ENCODE assay signal across 8 cellular contexts in the genomic region with DNA sequence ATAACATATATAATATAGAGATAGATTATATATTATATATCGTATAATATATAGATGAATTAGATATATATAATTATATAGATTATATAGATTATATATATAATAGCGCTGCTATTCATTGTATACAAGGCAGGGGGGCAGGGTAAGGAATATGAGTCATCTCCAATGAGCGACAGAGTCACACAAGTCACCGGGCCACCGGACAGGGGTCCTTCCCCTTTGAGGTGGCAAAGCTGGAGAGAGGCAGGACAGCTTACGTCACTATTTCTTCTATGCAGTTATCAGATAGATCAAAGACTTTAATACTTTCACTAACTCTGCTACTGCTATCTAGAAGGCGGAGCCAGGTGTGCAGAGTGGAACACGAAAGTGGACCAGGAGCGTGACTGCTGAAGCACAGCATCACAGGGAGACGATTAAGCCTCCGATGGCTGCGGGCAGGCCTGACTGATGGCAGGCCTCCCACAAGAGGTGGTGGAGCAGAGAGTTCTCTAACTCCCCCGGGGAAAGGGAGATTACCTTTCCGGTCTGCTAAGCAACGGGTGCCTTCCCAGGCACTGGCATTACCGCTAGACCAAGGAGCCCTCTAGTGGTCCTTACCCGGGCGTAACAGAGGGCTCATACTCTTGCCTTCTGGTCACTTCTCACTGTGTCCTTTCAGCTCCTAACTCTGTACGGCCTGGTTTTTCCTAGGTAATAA.
DNase-seq lines count a peak whose midpoint lies in the region; ATAC-seq and TF ChIP-seq lines count a peak whose summit lies in the region.

No MANE protein-coding gene starts in this region.

- no peak overlapping the region for H2AFZ ChIP-seq in H9 (ENCODE audit: low read length)

- H4K20me1 ChIP-seq in H9 (ENCODE audit: control insufficient read depth, insufficient read depth, insufficient read length), result no peaks in the 10 kb centered on the region

- no peak overlapping the region; a peak in 1 of 5 replicates for H3K4me3 Mint-ChIP-seq in H9
- H3K4me3 Mint-ChIP-seq in activated T-helper 17 cell treated with anti-CD3 and anti-CD28 coated beads, Interleukin-2, amount 50 U/mL, for 72 hours, result no peak overlapping the region

- H3K18ac ChIP-seq in H9 (ENCODE audit: insufficient read length, low read depth, low read length), result no peak overlapping the region

- H2BK20ac ChIP-seq in H9 (ENCODE audit: low read depth, low read length, poor library complexity, severe bottlenecking), result no peak overlapping the region

- H4K91ac ChIP-seq in H9 (ENCODE audit: insufficient read length, low read depth, low read length), result no peak overlapping the region

- H3K79me2 ChIP-seq in H9 (ENCODE audit: insufficient read depth, low read length), result no peaks in the 10 kb centered on the region

- no peak overlapping the region for H3K23ac ChIP-seq in H9 (ENCODE audit: insufficient read length, low read depth, low read length)

- H3K9ac ChIP-seq in H9 (ENCODE audit: extremely low read depth, insufficient read length, low read length), result no peak overlapping the region
- H3K9ac ChIP-seq in liver (ENCODE audit: low read depth in 1 of 2, low read length in 2 of 2), result no peak overlapping the region

- H3K4me2 ChIP-seq in H9 (ENCODE audit: insufficient read depth, insufficient read length, low read length), result no peak overlapping the region

- H2BK5ac ChIP-seq in H9 (ENCODE audit: insufficient read length, low read length), result no peak overlapping the region

- no peak overlapping the region for H3K56ac ChIP-seq in H9 (ENCODE audit: insufficient read length, low read depth, low read length)

- H3K4ac ChIP-seq in H9 (ENCODE audit: low read depth, low read length), result no peak overlapping the region

- H3K4me1 ChIP-seq in H9 (ENCODE audit: insufficient read depth, low read length), result no peaks in the 10 kb centered on the region
- peaks cover 0 to 2% (median 0%) of the 10 kb centered on the region in 4 donors for H3K4me1 ChIP-seq in liver (ENCODE audit: control insufficient read depth in 4 of 4, insufficient read depth in 4 of 4, low read length in 3 of 4)
- H3K4me1 ChIP-seq in ascending aorta, result no peaks in the 10 kb centered on the region

- H3K27ac ChIP-seq in H9 (ENCODE audit: insufficient read length, low read depth, low read length) (no peak overlapping the region), liver (ENCODE audit: low read depth in 1 of 2, low read length in 2 of 2) (no peak overlapping the region), ascending aorta (no peak overlapping the region)

- H3K9me3 ChIP-seq in H9 (ENCODE audit: control insufficient read depth, low read depth, low read length) (no peaks in the 10 kb centered on the region), liver (ENCODE audit: control insufficient read depth in 4 of 4, low read length in 3 of 4) (no peaks in the 10 kb centered on the region), ascending aorta (no peaks in the 10 kb centered on the region)

- peak; percentile 79 for ATAC-seq in GM18498 (IDR thresholded peaks at IDR 0.05; ENCODE audit: unreplicated experiment)
- no peak for ATAC-seq in activated T-helper 17 cell treated with anti-CD3 and anti-CD28 coated beads, Interleukin-2, amount 50 U/mL, for 72 hours (replicated peaks)

- no peaks in the 10 kb centered on the region for H3K36me3 Mint-ChIP-seq in H9 (ENCODE audit: insufficient read depth in 1 of 3, low read depth in 3 of 3)
- no peaks in the 10 kb centered on the region for H3K36me3 Mint-ChIP-seq in activated T-helper 17 cell treated with anti-CD3 and anti-CD28 coated beads, Interleukin-2, amount 50 U/mL, for 72 hours (ENCODE audit: low read depth)

- peaks cover 3% of the 10 kb centered on the region in 2 experiments; a peak in 3 of 4 replicates for H3K4me1 Mint-ChIP-seq in H9
- no peaks in the 10 kb centered on the region for H3K4me1 Mint-ChIP-seq in activated T-helper 17 cell treated with anti-CD3 and anti-CD28 coated beads, Interleukin-2, amount 50 U/mL, for 72 hours

- peak; percentile 30 to 54 for TF ChIP-seq RAD21 in liver (IDR thresholded peaks at IDR 0.05)

- no peak overlapping the region for H3K14ac ChIP-seq in H9 (ENCODE audit: insufficient read depth, low read length)

- H2BK15ac ChIP-seq in H9 (ENCODE audit: low read depth, low read length), result no peak overlapping the region

- WGBS in H9 (ENCODE audit: extremely low coverage, insufficient read length, low lambda C conversion rate), result no CpG with 5 or more reads among the region's 19 CpGs
- WGBS in liver, result 38% methylated on average over 19 of the region's 19 CpGs

- no peak overlapping the region for H4K8ac ChIP-seq in H9 (replicated peaks; ENCODE audit: insufficient read length, low read depth, low read length)

- no peak overlapping the region for H2BK12ac ChIP-seq in H9 (ENCODE audit: insufficient read length, low read depth, low read length)

- H3K4me3 ChIP-seq in liver (ENCODE audit: low read depth in 1 of 3, low read length in 3 of 3) (no peak overlapping the region), ascending aorta (no peak overlapping the region)

- H3K36me3 ChIP-seq in liver (ENCODE audit: control insufficient read depth in 4 of 4, insufficient read depth in 3 of 4, low read depth in 1 of 4, low read length in 3 of 4) (no peaks in the 10 kb centered on the region), ascending aorta (no peaks in the 10 kb centered on the region)

- H2AK5ac ChIP-seq in H9 (ENCODE audit: insufficient read length, low read length), result no peak overlapping the region

- no peak overlapping the region for H3K27ac Mint-ChIP-seq in H9
- no peak overlapping the region for H3K27ac Mint-ChIP-seq in activated T-helper 17 cell treated with anti-CD3 and anti-CD28 coated beads, Interleukin-2, amount 50 U/mL, for 72 hours

- H3K27me3 ChIP-seq in H9 (ENCODE audit: insufficient read depth, low read length) (no peaks in the 10 kb centered on the region), liver (ENCODE audit: control insufficient read depth in 4 of 4, insufficient read depth in 4 of 4, low read length in 3 of 4) (no peaks in the 10 kb centered on the region), ascending aorta (no peaks in the 10 kb centered on the region)

- no peaks in the 10 kb centered on the region for H3K23me2 ChIP-seq in H9 (ENCODE audit: insufficient read length, low read depth, low read length, poor library complexity, severe bottlenecking)

- H4K5ac ChIP-seq in H9 (ENCODE audit: insufficient read length, low read depth, low read length), result no peak overlapping the region

- no peak overlapping the region for H3T11ph ChIP-seq in H9 (ENCODE audit: low read length)

- intact Hi-C loops in ascending aorta (cut with DNase I), result no loop called here

- DNase-seq in H9 (peak; percentile 81), NCI-H69 (lab: John Stamatoyannopoulos, UW) (peak; percentile 38), ascending aorta (ENCODE audit: low spot score in 2 of 2) (no peak), NCI-H524 (lab: John Stamatoyannopoulos, UW) (no peak), GM19238 (ENCODE audit: insufficient read length, low spot score) (no peak)

- no peaks in the 10 kb centered on the region for H3K79me1 ChIP-seq in H9 (ENCODE audit: insufficient read depth, low read depth, low read length, poor library complexity, severe bottlenecking)

- TF ChIP-seq CTCF in H9 (conservative IDR thresholded peaks at IDR 0.05), result peak; percentile 84
- TF ChIP-seq CTCF in liver (IDR thresholded peaks at IDR 0.05; ENCODE audit: low read depth, low read length, missing input control), result peak; percentile 20
- TF ChIP-seq CTCF in ascending aorta (IDR thresholded peaks at IDR 0.05), result no peak

- no peak overlapping the region for H2BK120ac ChIP-seq in H9 (ENCODE audit: low read depth, low read length, poor library complexity, severe bottlenecking)

- H3K27me3 Mint-ChIP-seq in H9 (ENCODE audit: low read depth), result no peaks in the 10 kb centered on the region
- no peaks in the 10 kb centered on the region for H3K27me3 Mint-ChIP-seq in activated T-helper 17 cell treated with anti-CD3 and anti-CD28 coated beads, Interleukin-2, amount 50 U/mL, for 72 hours

- no peaks in the 10 kb centered on the region for H3K9me3 Mint-ChIP-seq in H9
- no peaks in the 10 kb centered on the region for H3K9me3 Mint-ChIP-seq in activated T-helper 17 cell treated with anti-CD3 and anti-CD28 coated beads, Interleukin-2, amount 50 U/mL, for 72 hours

TF ChIP-seq in liver, 16 proteins besides CTCF, POLR2A, EP300 and RAD21 (continues in another document):
- TF ChIP-seq, protein P1, sequence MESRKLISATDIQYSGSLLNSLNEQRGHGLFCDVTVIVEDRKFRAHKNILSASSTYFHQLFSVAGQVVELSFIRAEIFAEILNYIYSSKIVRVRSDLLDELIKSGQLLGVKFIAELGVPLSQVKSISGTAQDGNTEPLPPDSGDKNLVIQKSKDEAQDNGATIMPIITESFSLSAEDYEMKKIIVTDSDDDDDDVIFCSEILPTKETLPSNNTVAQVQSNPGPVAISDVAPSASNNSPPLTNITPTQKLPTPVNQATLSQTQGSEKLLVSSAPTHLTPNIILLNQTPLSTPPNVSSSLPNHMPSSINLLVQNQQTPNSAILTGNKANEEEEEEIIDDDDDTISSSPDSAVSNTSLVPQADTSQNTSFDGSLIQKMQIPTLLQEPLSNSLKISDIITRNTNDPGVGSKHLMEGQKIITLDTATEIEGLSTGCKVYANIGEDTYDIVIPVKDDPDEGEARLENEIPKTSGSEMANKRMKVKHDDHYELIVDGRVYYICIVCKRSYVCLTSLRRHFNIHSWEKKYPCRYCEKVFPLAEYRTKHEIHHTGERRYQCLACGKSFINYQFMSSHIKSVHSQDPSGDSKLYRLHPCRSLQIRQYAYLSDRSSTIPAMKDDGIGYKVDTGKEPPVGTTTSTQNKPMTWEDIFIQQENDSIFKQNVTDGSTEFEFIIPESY (IDR thresholded peaks at IDR 0.05), result no peak
- no peak for TF ChIP-seq FOXA1 (IDR thresholded peaks at IDR 0.05)
- TF ChIP-seq MAX (IDR thresholded peaks at IDR 0.05), result no peak
- no peak for TF ChIP-seq JUND (IDR thresholded peaks at IDR 0.05)
- no peak for TF ChIP-seq FOXA2 (IDR thresholded peaks at IDR 0.05)
- no peak for TF ChIP-seq HNF4A (conservative IDR thresholded peaks at IDR 0.05)
- TF ChIP-seq EGR1 (IDR thresholded peaks at IDR 0.05; ENCODE audit: low read depth in 2 of 2), result no peak
- no peak for TF ChIP-seq GABPA (IDR thresholded peaks at IDR 0.05 in 1 of 2, conservative IDR thresholded peaks at IDR 0.05 in 1 of 2)
- no peak for TF ChIP-seq RXRA (IDR thresholded peaks at IDR 0.05)
- TF ChIP-seq NR2F2 (IDR thresholded peaks at IDR 0.05), result no peak
- TF ChIP-seq TAF1 (conservative IDR thresholded peaks at IDR 0.05), result no peak
- no peak for TF ChIP-seq YY1 (IDR thresholded peaks at IDR 0.05)

Comparison
In these comparisons a context has a peak if more than half of its experiments do, and no peak if none do; other contexts are left out.
1. DNase-seq: peak in H9 (single experiment) and NCI-H69 (single experiment); none in ascending aorta (0 of 2), NCI-H524 (0 of 2) and GM19238 (single experiment).
2. CTCF ChIP-seq: peak in H9 (single experiment) and liver (single experiment); none in ascending aorta (0 of 3).